ENCODE assay signal across 1 cellular context in the genomic region with DNA sequence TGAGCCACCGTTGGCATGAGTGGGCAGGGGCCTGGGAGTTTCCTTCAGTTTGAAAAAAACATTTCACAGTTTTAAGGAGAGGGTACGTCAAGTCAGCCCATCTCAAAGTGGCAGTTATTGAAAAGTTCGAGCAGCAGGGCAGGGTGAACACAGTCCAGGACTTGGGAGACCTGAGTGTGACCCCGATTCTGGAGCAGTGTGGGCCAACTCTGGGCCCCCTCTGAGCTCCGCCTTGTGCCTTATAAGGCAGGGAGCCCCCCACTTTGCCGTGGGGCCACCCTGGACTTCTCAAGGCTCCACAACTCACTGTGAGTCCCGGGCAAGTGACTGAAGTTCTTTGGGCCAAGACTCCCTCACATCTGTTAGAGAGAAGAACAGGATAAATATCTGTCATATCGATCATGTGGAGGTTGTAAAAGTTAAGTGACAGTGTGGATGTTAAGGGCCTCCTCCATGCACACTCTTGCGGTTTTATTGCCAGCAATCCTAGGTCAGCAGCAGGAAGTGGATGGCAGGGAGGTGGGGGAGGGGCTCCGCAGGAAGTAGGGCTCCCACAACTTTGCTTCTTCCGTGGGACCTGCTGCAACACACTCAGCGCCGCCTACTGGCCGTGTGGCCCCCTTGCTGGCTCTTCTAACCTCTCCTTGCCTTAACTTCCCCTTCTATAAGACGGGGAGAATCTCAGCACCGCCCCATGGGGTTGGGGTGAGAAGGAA.
TF ChIP-seq lines count a peak whose summit lies in the region.

No MANE protein-coding gene starts in this region.

TF ChIP-seq in H1, 55 proteins besides CTCF, POLR2A, EP300 and RAD21 (continued from another document):
- TF ChIP-seq KDM5A (IDR thresholded peaks at IDR 0.05; ENCODE audit: low read length) (no peak), BRCA1 (IDR thresholded peaks at IDR 0.05; ENCODE audit: low read depth, low read length) (no peak; the same call in 1 of the 2 replicates), SP2 (IDR thresholded peaks at IDR 0.05; ENCODE audit: low read length) (no peak), GABPA (IDR thresholded peaks at IDR 0.05; ENCODE audit: borderline replicate concordance, insufficient read depth, low read length) (peak; percentile 74; the same call in 1 of the 2 replicates), HDAC6 (IDR thresholded peaks at IDR 0.05; ENCODE audit: low read depth, low read length) (no peak), SAP30 (IDR thresholded peaks at IDR 0.05; ENCODE audit: insufficient read depth, insufficient replicate concordance, low read length) (no peak), HDAC2 (IDR thresholded peaks at IDR 0.05; ENCODE audit: borderline replicate concordance in 1 of 2, low read depth in 2 of 2, low read length in 2 of 2) (peak; percentile 45 to 60; a peak in 1 of 4 replicates), SRF (IDR thresholded peaks at IDR 0.05; ENCODE audit: low read depth, low read length) (no peak), SIN3A (conservative IDR thresholded peaks at IDR 0.05 in 1 of 2, IDR thresholded peaks at IDR 0.05 in 1 of 2; ENCODE audit: low read depth in 1 of 2, low read length in 2 of 2) (no peak), RNF2 (IDR thresholded peaks at IDR 0.05; ENCODE audit: borderline replicate concordance, low read depth, low read length, missing control alignments, poor library complexity, severe bottlenecking) (no peak), SP4 (IDR thresholded peaks at IDR 0.05; ENCODE audit: low read length) (no peak), TBP (IDR thresholded peaks at IDR 0.05; ENCODE audit: low read depth, low read length) (no peak), YY1 (IDR thresholded peaks at IDR 0.05; ENCODE audit: low read depth, low read length) (0 out of 2 replicates have a peak, but pooled peaks have one; percentile 37), JUND (IDR thresholded peaks at IDR 0.05; ENCODE audit: low read length) (no peak), FOSL1 (IDR thresholded peaks at IDR 0.05; ENCODE audit: insufficient read depth, low read depth, low read length) (no peak), CREB1 (IDR thresholded peaks at IDR 0.05) (no peak), ASH2L (IDR thresholded peaks at IDR 0.05; ENCODE audit: low read length) (peak; percentile 68), CHD1 (IDR thresholded peaks at IDR 0.05; ENCODE audit: low read depth, low read length) (no peak), MAFK (IDR thresholded peaks at IDR 0.05; ENCODE audit: low read depth, low read length) (no peak), EZH2 (IDR thresholded peaks at IDR 0.05; ENCODE audit: low read depth, low read length, severe bottlenecking) (no peak), TCF12 (IDR thresholded peaks at IDR 0.05; ENCODE audit: low read depth, low read length) (no peak), CBX8 (IDR thresholded peaks at IDR 0.05; ENCODE audit: borderline replicate concordance, low read depth, low read length) (no peak), SP1 (IDR thresholded peaks at IDR 0.05; ENCODE audit: low read depth, low read length) (0 out of 2 replicates have a peak, but pooled peaks have one; percentile 50), GTF2F1 (IDR thresholded peaks at IDR 0.05; ENCODE audit: borderline replicate concordance, low read depth, low read length) (0 out of 2 replicates have a peak, but pooled peaks have one; percentile 68), KDM1A (IDR thresholded peaks at IDR 0.05; ENCODE audit: borderline replicate concordance, low read length) (peak; percentile 67; the same call in 1 of the 2 replicates), TEAD4 (IDR thresholded peaks at IDR 0.05; ENCODE audit: low read depth, low read length) (no peak), CHD2 (IDR thresholded peaks at IDR 0.05; ENCODE audit: low read length) (0 out of 2 replicates have a peak, but pooled peaks have one; percentile 26), SIRT6 (IDR thresholded peaks at IDR 0.05; ENCODE audit: low read length) (no peak), RXRA (IDR thresholded peaks at IDR 0.05; ENCODE audit: insufficient read depth, low read depth, low read length) (no peak), CBX5 (IDR thresholded peaks at IDR 0.05; ENCODE audit: low read depth, low read length) (no peak), KDM4A (IDR thresholded peaks at IDR 0.05; ENCODE audit: low read depth, low read length, severe bottlenecking) (no peak), RBBP5 (IDR thresholded peaks at IDR 0.05; ENCODE audit: borderline replicate concordance, low read depth, low read length) (no peak), TAF7 (optimal IDR thresholded peaks at IDR 0.05; ENCODE audit: borderline replicate concordance, low read depth, low read length) (no peak), BCL11A (IDR thresholded peaks at IDR 0.05; ENCODE audit: low read depth in 2 of 2, low read length in 2 of 2) (no peak), BACH1 (IDR thresholded peaks at IDR 0.05; ENCODE audit: low read length) (peak; percentile 80; the same call in 1 of the 2 replicates), POLR2AphosphoS5 (IDR thresholded peaks at IDR 0.05; ENCODE audit: low read depth, low read length) (no peak)
- TF ChIP-seq, protein P1, sequence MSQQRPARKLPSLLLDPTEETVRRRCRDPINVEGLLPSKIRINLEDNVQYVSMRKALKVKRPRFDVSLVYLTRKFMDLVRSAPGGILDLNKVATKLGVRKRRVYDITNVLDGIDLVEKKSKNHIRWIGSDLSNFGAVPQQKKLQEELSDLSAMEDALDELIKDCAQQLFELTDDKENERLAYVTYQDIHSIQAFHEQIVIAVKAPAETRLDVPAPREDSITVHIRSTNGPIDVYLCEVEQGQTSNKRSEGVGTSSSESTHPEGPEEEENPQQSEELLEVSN (IDR thresholded peaks at IDR 0.05), result no peak
- TF ChIP-seq, protein P2, sequence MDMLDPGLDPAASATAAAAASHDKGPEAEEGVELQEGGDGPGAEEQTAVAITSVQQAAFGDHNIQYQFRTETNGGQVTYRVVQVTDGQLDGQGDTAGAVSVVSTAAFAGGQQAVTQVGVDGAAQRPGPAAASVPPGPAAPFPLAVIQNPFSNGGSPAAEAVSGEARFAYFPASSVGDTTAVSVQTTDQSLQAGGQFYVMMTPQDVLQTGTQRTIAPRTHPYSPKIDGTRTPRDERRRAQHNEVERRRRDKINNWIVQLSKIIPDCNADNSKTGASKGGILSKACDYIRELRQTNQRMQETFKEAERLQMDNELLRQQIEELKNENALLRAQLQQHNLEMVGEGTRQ (IDR thresholded peaks at IDR 0.05; ENCODE audit: low read length), result no peak
